In the genomic region with DNA sequence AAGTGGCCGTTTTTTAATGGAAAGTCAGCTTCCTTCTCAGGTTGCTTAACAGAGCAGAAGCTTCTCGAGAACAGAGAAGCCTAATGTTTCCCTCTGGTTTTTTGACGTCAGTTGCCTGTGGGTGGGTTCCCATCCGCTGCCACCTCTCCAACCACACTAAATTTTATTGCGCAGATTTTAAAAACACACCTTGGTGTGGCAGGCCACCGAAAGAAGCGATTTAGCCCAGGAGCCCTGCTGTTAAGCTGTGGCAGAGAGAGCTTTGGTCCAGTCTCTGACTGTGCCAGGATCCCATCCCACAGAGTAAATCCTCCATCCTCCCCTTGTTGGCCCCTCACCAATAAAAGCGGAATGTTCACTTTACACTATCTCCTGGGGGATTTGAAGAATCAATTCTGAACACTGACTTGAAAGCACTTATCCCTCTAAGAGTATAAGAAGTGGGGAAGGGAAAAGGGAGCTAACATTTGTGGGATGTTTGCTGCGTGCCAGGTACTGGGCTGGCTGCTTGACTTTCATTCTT, we compare ENCODE assay signal across 13 cellular contexts.
DNase-seq lines count a peak whose midpoint lies in the region; ATAC-seq, FAIRE-seq and TF ChIP-seq lines count a peak whose summit lies in the region.
"Had no signal": no experiment of that assay in that cellular context is flagged by ENCODE, and none has a peak within 500 bp of the region (broad histone marks: within the 10 kb centered on the region; RNA-seq: fewer than 3 reads in every experiment).

No MANE protein-coding gene starts in this region.

- no peak overlapping the region for H2AFZ ChIP-seq in astrocyte (ENCODE audit: low read depth, low read length)

- peak overlapping the region; percentile 40 for H3K9ac ChIP-seq in astrocyte (ENCODE audit: low read length)
- peak overlapping the region in 2 of 3 donors; percentile 28 to 63 for H3K9ac ChIP-seq in skeletal muscle tissue (ENCODE audit: low read depth in 1 of 3, low read length in 3 of 3)

- TF ChIP-seq CTCF in astrocyte (IDR thresholded peaks at IDR 0.05; ENCODE audit: insufficient read depth, low read depth, low read length) = no peak

- H3K36me3 Mint-ChIP-seq in astrocyte (ENCODE audit: low read depth, unreplicated experiment) (peaks cover 5% of the 10 kb centered on the region), immature natural killer cell (peaks cover 0 to 7% (median 0%) of the 10 kb centered on the region in 3 donors)
- H3K36me3 Mint-ChIP-seq: CD4-positive, CD25-positive, alpha-beta regulatory T cell had no signal

- no peak overlapping the region for H3K4me3 ChIP-seq in astrocyte (ENCODE audit: insufficient read depth, low read depth, low read length)
- no peak overlapping the region for H3K4me3 ChIP-seq in skeletal muscle tissue (ENCODE audit: low read length in 3 of 3)

- H3K4me1 Mint-ChIP-seq in astrocyte (ENCODE audit: low read depth, unreplicated experiment) (peaks cover 73% of the 10 kb centered on the region), immature natural killer cell (peaks cover 0 to 8% of the 10 kb centered on the region in 2 donors)
- H3K4me1 Mint-ChIP-seq: T-cell had no signal

- in situ Hi-C loops in KBM-7 (cut with MboI; ENCODE audit: low pct_unique_long_range_greater_than_20kb, low sequenced_read_pairs) = no loop called here

- H3K9me3 ChIP-seq in astrocyte (ENCODE audit: insufficient read depth, low read depth, low read length) = no peaks in the 10 kb centered on the region
- H3K9me3 ChIP-seq in skeletal muscle tissue (ENCODE audit: control insufficient read depth in 3 of 3, low read length in 3 of 3) = no peaks in the 10 kb centered on the region

- ATAC-seq in GM19463 (IDR thresholded peaks at IDR 0.05; ENCODE audit: unreplicated experiment) = no peak
- ATAC-seq: activated naive CD8-positive, alpha-beta T cell treated with anti-CD3 and anti-CD28 coated beads, Interleukin-2, amount 50 U/mL, for 24 hours; HCT116; T-cell had no signal

- H4K20me1 ChIP-seq in astrocyte (ENCODE audit: insufficient read depth, low read length) = no peaks in the 10 kb centered on the region

- FAIRE-seq in astrocyte (lab: Jason Lieb, UNC) = no peak

- peaks cover 7% of the 10 kb centered on the region for H3K9me3 Mint-ChIP-seq in astrocyte (ENCODE audit: unreplicated experiment)
- H3K9me3 Mint-ChIP-seq in immature natural killer cell = no peaks in the 10 kb centered on the region
- H3K9me3 Mint-ChIP-seq: activated naive CD8-positive, alpha-beta T cell treated with anti-CD3 and anti-CD28 coated beads, Interleukin-2, amount 50 U/mL, for 24 hours; CD4-positive, CD25-positive, alpha-beta regulatory T cell; T-cell had no signal

- H3K4me1 ChIP-seq in astrocyte (ENCODE audit: insufficient read depth, low read length) = peaks cover 24% of the 10 kb centered on the region
- H3K4me1 ChIP-seq in skeletal muscle tissue (ENCODE audit: control insufficient read depth in 3 of 3, insufficient read depth in 3 of 3, low read length in 3 of 3) = peaks cover 10 to 30% (median 24%) of the 10 kb centered on the region in 3 donors

- H3K27me3 ChIP-seq in astrocyte (ENCODE audit: insufficient read depth, low read length) = no peaks in the 10 kb centered on the region
- no peaks in the 10 kb centered on the region for H3K27me3 ChIP-seq in skeletal muscle tissue (ENCODE audit: control insufficient read depth in 3 of 3, insufficient read depth in 3 of 3, low read length in 3 of 3)

- no peaks in the 10 kb centered on the region for H3K79me2 ChIP-seq in astrocyte (ENCODE audit: insufficient read depth, low read length)

- H3K27ac Mint-ChIP-seq in astrocyte (ENCODE audit: unreplicated experiment) (peak overlapping the region; percentile 53), immature natural killer cell (peak overlapping the region in 1 of 6 donors; percentile 61)
- H3K27ac Mint-ChIP-seq: activated naive CD8-positive, alpha-beta T cell treated with anti-CD3 and anti-CD28 coated beads, Interleukin-2, amount 50 U/mL, for 24 hours; T-cell had no signal

- H3K36me3 ChIP-seq in astrocyte (ENCODE audit: insufficient read depth, low read length) (no peaks in the 10 kb centered on the region), skeletal muscle tissue (ENCODE audit: control insufficient read depth in 3 of 3, insufficient read depth in 3 of 3, low read length in 3 of 3) (no peaks in the 10 kb centered on the region)

- H3K4me2 ChIP-seq in astrocyte (ENCODE audit: low read length) = no peak overlapping the region

- H3K27me3 Mint-ChIP-seq in astrocyte (ENCODE audit: low read depth, unreplicated experiment) (no peaks in the 10 kb centered on the region), immature natural killer cell (ENCODE audit: low read depth in 3 of 3) (peaks cover 2% of the 10 kb centered on the region in 3 donors)
- H3K27me3 Mint-ChIP-seq: activated naive CD8-positive, alpha-beta T cell treated with anti-CD3 and anti-CD28 coated beads, Interleukin-2, amount 50 U/mL, for 24 hours; CD4-positive, CD25-positive, alpha-beta regulatory T cell; T-cell had no signal

- DNase-seq in KBM-7 (peak; percentile 35), astrocyte (ENCODE audit: low read depth) (no peak), immature natural killer cell (peak; percentile 11 to 25 (median 18)), NCI-H1092 treated with DMSO at 0.1 percent for 48 hours (lab: John Stamatoyannopoulos, UW) (no peak), T-helper 1 cell (no peak)
- DNase-seq in activated CD8-positive, alpha-beta memory T cell treated with anti-CD3 and anti-CD28 coated beads, Interleukin-2, amount 50 U/mL, for 48 hours = no peak
- DNase-seq: activated naive CD8-positive, alpha-beta T cell treated with anti-CD3 and anti-CD28 coated beads, Interleukin-2, amount 50 U/mL, for 24 hours; T-cell had no signal

- H3K4me3 Mint-ChIP-seq in astrocyte (ENCODE audit: unreplicated experiment) = peak overlapping the region; percentile 40
- no peak overlapping the region for H3K4me3 Mint-ChIP-seq in immature natural killer cell
- H3K4me3 Mint-ChIP-seq: activated naive CD8-positive, alpha-beta T cell treated with anti-CD3 and anti-CD28 coated beads, Interleukin-2, amount 50 U/mL, for 24 hours; CD4-positive, CD25-positive, alpha-beta regulatory T cell; T-cell had no signal

- H3K27ac ChIP-seq in astrocyte (ENCODE audit: low read depth, low read length) (peak overlapping the region; percentile 57), skeletal muscle tissue (ENCODE audit: low read depth, low read length) (peak overlapping the region; percentile 65)
- H3K27ac ChIP-seq: epithelial cell of prostate had no signal

Comparison
In these comparisons a context has a peak if more than half of its experiments do, and no peak if none do; other contexts are left out.
1. DNase-seq: peak in KBM-7 (single experiment) and immature natural killer cell (3 of 3); none in astrocyte (single experiment), NCI-H1092 treated with DMSO at 0.1 percent for 48 hours (single experiment), activated CD8-positive, alpha-beta memory T cell treated with anti-CD3 and anti-CD28 coated beads, Interleukin-2, amount 50 U/mL, for 48 hours (single experiment) and T-helper 1 cell (0 of 5).